In genomic region chr12:38138225-38139221, GRCh38 we compare ENCODE assay signal across 7 cellular contexts.
A peak's percentile ranks its signal among the peaks of the same experiment; 100 is the strongest.
DNase-seq lines count a peak whose midpoint lies in the region; TF ChIP-seq lines count a peak whose summit lies in the region.

No MANE protein-coding gene starts in this region.

- DNase-seq in GM10266 (ENCODE audit: extremely low spot score) = peak; percentile 62
- DNase-seq in HFFc6 = peak; percentile 58
- peak; percentile 59 for DNase-seq in NCI-H146 treated with DMSO at 0.1 percent for 48 hours (lab: John Stamatoyannopoulos, UW; ENCODE audit: unreplicated experiment)
- peak; percentile 79 for DNase-seq in cerebellar cortex (ENCODE audit: low spot score)
- peak; percentile 91 for DNase-seq in kidney glomerular epithelial cell (lab: John Stamatoyannopoulos, UW)
- peak; percentile 14 to 45 for DNase-seq in stimulated activated CD4-positive, alpha-beta T cell treated with anti-CD3 and anti-CD28 coated beads, Interleukin-1b, Interleukin-23, amount 100 ng/mL, for 1 hour (ENCODE audit: low read depth in 2 of 2)

- H3K9me3 Mint-ChIP-seq in HFFc6 = no peaks in the 10 kb centered on the region

- no peak overlapping the region for H3K27ac Mint-ChIP-seq in HFFc6

- H3K4me1 Mint-ChIP-seq in HFFc6 (ENCODE audit: low read depth) = peaks cover 18% of the 10 kb centered on the region

- peaks cover 12% of the 10 kb centered on the region for H3K27me3 Mint-ChIP-seq in HFFc6 (ENCODE audit: insufficient read depth)

- H3K4me3 Mint-ChIP-seq in HFFc6 = peak overlapping the region; percentile 77

- peak overlapping the region; percentile 20 for H3K4me3 ChIP-seq in WI38 (ENCODE audit: low read depth, low read length)

- no peaks in the 10 kb centered on the region for H3K36me3 Mint-ChIP-seq in HFFc6 (ENCODE audit: low read depth)

- TF ChIP-seq CTCF in GM10266 (IDR thresholded peaks at IDR 0.05; ENCODE audit: control insufficient read depth, insufficient read depth, low read depth, missing control alignments) (peak; percentile 80), HFFc6 (IDR thresholded peaks at IDR 0.05) (peak; percentile 99), WI38 (IDR thresholded peaks at IDR 0.05; ENCODE audit: low read depth, low read length) (peak; percentile 79)

Comparison
In these comparisons a context has a peak if more than half of its experiments do, and no peak if none do; other contexts are left out.
1. Peak in every context shown above with its lines: DNase-seq and H3K4me3 ChIP-seq.
2. DNase-seq: peak in every context shown above with its lines; median percentile 91 in kidney glomerular epithelial cell; 79 in cerebellar cortex; 62 in GM10266; 59 in NCI-H146 treated with DMSO at 0.1 percent for 48 hours; 58 in HFFc6; 30 in stimulated activated CD4-positive, alpha-beta T cell treated with anti-CD3 and anti-CD28 coated beads, Interleukin-1b, Interleukin-23, amount 100 ng/mL, for 1 hour.